In the genomic region with DNA sequence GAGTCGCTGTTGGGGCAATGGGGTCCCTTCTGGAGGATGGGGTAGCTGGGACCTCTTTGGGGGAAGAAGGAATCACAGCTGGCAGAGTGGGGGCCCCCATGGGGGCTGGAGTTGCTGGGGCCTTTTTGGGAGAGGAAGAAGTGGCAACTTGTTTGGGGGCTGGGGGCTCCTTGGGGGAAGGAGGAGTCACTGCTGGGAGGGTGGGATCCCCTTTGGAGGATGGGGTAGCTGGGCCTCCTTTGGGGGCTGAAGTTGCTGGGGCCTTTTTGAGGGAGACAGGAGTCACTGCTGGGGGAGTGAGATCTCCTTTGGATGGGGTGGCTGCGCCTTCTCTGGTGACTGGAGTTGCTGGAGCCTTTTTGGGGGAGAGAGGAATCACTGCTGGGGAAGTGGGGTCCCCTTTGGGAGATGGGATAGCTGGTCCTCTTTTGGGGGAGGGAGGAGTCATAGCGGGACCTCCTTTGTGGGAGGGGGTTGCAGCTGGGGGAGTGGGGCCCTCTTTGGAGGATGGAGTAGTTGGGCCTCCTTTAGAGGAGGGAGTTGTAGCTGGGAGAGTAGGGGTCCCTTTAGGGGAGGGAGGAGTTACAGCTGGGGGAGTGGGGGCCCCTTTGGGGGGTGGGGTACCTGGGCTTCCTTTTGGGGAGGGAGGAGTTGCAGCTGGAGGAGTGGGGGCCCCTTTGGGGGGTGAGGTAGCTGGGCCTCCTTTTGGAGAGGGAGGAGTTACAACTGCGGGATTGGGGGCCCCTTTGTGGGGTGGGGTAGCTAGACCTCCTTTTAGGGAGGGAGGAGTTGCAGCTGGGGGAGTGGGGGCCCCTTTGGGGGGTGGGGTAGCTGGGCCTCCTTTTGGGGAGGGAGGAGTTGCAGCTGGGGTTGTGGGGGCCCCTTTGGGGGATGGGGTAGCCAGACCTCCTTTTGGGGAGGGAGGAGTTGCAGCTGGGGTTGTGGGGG, we compare ENCODE assay signal across 1 cellular context.
TF ChIP-seq lines count a peak whose summit lies in the region.

No MANE protein-coding gene starts in this region.

TF ChIP-seq in GM23338, 12 proteins besides CTCF, POLR2A, EP300 and RAD21 (continued from another document):
- TF ChIP-seq, protein P1, sequence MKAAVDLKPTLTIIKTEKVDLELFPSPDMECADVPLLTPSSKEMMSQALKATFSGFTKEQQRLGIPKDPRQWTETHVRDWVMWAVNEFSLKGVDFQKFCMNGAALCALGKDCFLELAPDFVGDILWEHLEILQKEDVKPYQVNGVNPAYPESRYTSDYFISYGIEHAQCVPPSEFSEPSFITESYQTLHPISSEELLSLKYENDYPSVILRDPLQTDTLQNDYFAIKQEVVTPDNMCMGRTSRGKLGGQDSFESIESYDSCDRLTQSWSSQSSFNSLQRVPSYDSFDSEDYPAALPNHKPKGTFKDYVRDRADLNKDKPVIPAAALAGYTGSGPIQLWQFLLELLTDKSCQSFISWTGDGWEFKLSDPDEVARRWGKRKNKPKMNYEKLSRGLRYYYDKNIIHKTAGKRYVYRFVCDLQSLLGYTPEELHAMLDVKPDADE (IDR thresholded peaks at IDR 0.05), result no peak
- no peak for TF ChIP-seq NANOG (IDR thresholded peaks at IDR 0.05; ENCODE audit: borderline replicate concordance)
- TF ChIP-seq, protein P2, sequence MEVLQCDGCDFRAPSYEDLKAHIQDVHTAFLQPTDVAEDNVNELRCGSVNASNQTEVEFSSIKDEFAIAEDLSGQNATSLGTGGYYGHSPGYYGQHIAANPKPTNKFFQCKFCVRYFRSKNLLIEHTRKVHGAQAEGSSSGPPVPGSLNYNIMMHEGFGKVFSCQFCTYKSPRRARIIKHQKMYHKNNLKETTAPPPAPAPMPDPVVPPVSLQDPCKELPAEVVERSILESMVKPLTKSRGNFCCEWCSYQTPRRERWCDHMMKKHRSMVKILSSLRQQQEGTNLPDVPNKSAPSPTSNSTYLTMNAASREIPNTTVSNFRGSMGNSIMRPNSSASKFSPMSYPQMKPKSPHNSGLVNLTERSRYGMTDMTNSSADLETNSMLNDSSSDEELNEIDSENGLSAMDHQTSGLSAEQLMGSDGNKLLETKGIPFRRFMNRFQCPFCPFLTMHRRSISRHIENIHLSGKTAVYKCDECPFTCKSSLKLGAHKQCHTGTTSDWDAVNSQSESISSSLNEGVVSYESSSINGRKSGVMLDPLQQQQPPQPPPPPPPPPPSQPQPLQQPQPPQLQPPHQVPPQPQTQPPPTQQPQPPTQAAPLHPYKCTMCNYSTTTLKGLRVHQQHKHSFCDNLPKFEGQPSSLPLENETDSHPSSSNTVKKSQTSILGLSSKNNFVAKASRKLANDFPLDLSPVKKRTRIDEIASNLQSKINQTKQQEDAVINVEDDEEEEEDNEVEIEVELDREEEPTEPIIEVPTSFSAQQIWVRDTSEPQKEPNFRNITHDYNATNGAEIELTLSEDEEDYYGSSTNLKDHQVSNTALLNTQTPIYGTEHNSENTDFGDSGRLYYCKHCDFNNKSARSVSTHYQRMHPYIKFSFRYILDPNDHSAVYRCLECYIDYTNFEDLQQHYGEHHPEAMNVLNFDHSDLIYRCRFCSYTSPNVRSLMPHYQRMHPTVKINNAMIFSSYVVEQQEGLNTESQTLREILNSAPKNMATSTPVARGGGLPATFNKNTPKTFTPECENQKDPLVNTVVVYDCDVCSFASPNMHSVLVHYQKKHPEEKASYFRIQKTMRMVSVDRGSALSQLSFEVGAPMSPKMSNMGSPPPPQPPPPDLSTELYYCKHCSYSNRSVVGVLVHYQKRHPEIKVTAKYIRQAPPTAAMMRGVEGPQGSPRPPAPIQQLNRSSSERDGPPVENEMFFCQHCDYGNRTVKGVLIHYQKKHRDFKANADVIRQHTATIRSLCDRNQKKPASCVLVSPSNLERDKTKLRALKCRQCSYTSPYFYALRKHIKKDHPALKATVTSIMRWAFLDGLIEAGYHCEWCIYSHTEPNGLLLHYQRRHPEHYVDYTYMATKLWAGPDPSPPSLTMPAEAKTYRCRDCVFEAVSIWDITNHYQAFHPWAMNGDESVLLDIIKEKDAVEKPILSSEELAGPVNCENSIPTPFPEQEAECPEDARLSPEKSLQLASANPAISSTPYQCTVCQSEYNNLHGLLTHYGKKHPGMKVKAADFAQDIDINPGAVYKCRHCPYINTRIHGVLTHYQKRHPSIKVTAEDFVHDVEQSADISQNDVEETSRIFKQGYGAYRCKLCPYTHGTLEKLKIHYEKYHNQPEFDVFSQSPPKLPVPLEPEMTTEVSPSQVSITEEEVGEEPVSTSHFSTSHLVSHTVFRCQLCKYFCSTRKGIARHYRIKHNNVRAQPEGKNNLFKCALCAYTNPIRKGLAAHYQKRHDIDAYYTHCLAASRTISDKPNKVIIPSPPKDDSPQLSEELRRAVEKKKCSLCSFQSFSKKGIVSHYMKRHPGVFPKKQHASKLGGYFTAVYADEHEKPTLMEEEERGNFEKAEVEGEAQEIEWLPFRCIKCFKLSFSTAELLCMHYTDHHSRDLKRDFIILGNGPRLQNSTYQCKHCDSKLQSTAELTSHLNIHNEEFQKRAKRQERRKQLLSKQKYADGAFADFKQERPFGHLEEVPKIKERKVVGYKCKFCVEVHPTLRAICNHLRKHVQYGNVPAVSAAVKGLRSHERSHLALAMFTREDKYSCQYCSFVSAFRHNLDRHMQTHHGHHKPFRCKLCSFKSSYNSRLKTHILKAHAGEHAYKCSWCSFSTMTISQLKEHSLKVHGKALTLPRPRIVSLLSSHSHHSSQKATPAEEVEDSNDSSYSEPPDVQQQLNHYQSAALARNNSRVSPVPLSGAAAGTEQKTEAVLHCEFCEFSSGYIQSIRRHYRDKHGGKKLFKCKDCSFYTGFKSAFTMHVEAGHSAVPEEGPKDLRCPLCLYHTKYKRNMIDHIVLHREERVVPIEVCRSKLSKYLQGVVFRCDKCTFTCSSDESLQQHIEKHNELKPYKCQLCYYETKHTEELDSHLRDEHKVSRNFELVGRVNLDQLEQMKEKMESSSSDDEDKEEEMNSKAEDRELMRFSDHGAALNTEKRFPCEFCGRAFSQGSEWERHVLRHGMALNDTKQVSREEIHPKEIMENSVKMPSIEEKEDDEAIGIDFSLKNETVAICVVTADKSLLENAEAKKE (CRISPR knock-in tag; IDR thresholded peaks at IDR 0.05), result no peak
- TF ChIP-seq EZH2phosphoT487 (IDR thresholded peaks at IDR 0.05; ENCODE audit: unreplicated experiment), result no peak
- no peak for TF ChIP-seq JUNB (IDR thresholded peaks at IDR 0.05; ENCODE audit: unreplicated experiment)
- TF ChIP-seq, protein P3, sequence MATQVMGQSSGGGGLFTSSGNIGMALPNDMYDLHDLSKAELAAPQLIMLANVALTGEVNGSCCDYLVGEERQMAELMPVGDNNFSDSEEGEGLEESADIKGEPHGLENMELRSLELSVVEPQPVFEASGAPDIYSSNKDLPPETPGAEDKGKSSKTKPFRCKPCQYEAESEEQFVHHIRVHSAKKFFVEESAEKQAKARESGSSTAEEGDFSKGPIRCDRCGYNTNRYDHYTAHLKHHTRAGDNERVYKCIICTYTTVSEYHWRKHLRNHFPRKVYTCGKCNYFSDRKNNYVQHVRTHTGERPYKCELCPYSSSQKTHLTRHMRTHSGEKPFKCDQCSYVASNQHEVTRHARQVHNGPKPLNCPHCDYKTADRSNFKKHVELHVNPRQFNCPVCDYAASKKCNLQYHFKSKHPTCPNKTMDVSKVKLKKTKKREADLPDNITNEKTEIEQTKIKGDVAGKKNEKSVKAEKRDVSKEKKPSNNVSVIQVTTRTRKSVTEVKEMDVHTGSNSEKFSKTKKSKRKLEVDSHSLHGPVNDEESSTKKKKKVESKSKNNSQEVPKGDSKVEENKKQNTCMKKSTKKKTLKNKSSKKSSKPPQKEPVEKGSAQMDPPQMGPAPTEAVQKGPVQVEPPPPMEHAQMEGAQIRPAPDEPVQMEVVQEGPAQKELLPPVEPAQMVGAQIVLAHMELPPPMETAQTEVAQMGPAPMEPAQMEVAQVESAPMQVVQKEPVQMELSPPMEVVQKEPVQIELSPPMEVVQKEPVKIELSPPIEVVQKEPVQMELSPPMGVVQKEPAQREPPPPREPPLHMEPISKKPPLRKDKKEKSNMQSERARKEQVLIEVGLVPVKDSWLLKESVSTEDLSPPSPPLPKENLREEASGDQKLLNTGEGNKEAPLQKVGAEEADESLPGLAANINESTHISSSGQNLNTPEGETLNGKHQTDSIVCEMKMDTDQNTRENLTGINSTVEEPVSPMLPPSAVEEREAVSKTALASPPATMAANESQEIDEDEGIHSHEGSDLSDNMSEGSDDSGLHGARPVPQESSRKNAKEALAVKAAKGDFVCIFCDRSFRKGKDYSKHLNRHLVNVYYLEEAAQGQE (IDR thresholded peaks at IDR 0.05; ENCODE audit: unreplicated experiment), result no peak
